Comparison of ENCODE assay signal across 26 cellular contexts in the genomic region with DNA sequence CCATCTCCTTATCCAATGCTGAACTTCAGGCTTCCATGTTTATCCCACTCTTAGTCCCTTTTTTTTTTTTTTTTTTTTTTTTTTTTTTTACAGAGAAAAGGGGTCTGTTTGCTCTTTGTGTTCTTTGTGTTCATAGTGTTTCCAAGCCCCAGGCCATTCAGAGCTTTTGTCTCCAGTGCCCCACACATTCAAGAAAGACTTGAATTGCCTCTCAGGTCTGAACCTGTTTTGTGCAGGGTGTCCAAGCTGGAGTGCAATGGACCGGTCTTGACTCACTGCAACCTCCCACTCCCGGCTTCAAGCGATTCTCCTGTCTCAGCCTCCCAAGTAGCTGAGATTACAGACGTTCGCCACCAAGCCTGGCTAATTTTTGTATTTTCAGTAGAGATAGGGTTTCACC.
"Had no signal": no experiment of that assay in that cellular context is flagged by ENCODE, and none has a peak within 500 bp of the region (broad histone marks: within the 10 kb centered on the region; RNA-seq: fewer than 3 reads in every experiment).

No MANE protein-coding gene starts in this region.

- DNase-seq: activated CD4-positive, alpha-beta T cell treated with anti-CD3 and anti-CD28 coated beads for 1 hour; activated T-cell treated with anti-CD3 and anti-CD28 coated beads, Interleukin-2, amount 50 U/mL, for 1 hour; adrenal gland; brain microvascular endothelial cell; dorsolateral prefrontal cortex; effector memory CD8-positive, alpha-beta T cell; glutamatergic neuron; kidney glomerular epithelial cell; left ventricle myocardium inferior; nucleus accumbens; right cardiac atrium; stimulated activated CD4-positive, alpha-beta T cell treated with anti-CD3 and anti-CD28 coated beads, Interleukin-12 subunit alpha, Interleukin-12 subunit beta, amount 100 ng/mL, for 4 hours; trophoblast cell; uterus; WERI-Rb-1 had no signal

- H3K4me1 ChIP-seq: parathyroid adenoma, uterus had no signal

- H3K27me3 Mint-ChIP-seq: activated naive CD8-positive, alpha-beta T cell had no signal

- H3K4me3 ChIP-seq: adrenal gland, ascending aorta, dorsolateral prefrontal cortex, esophagus muscularis mucosa, hepatocyte, left ventricle myocardium inferior, uterus had no signal

- H3K9me3 Mint-ChIP-seq: central memory CD8-positive, alpha-beta T cell; effector memory CD8-positive, alpha-beta T cell; nephron had no signal

- H3K36me3 ChIP-seq: adrenal gland, ascending aorta, brain microvascular endothelial cell, esophagus muscularis mucosa, left ventricle myocardium inferior, uterus, WERI-Rb-1 had no signal

- H3K4me2 ChIP-seq: hepatocyte had no signal

- H3K9me3 ChIP-seq: adrenal gland, ascending aorta, esophagus muscularis mucosa, left ventricle myocardium inferior, uterus had no signal

- H3K36me3 Mint-ChIP-seq: activated naive CD8-positive, alpha-beta T cell had no signal

- H3K79me2 ChIP-seq: hepatocyte, parathyroid adenoma had no signal

- ATAC-seq: effector memory CD8-positive, alpha-beta T cell; right cardiac atrium had no signal

- H3K27ac Mint-ChIP-seq: activated naive CD8-positive, alpha-beta T cell; effector memory CD8-positive, alpha-beta T cell; nephron had no signal

- H3K27me3 ChIP-seq: adrenal gland, ascending aorta, brain microvascular endothelial cell, dorsolateral prefrontal cortex, esophagus muscularis mucosa, hepatocyte, uterus had no signal

- FAIRE-seq: colon, endothelial cell of umbilical vein, frontal cortex, TTC549 had no signal

- H3K27ac ChIP-seq: ascending aorta, brain microvascular endothelial cell, dorsolateral prefrontal cortex, esophagus muscularis mucosa, hepatocyte, parathyroid adenoma, WERI-Rb-1 had no signal

- H3K4me3 Mint-ChIP-seq: activated naive CD8-positive, alpha-beta T cell; central memory CD8-positive, alpha-beta T cell; effector memory CD8-positive, alpha-beta T cell; nephron had no signal

- H2AFZ ChIP-seq: hepatocyte, parathyroid adenoma had no signal
